9 cellular contexts compared by ENCODE assay signal in the genomic region with DNA sequence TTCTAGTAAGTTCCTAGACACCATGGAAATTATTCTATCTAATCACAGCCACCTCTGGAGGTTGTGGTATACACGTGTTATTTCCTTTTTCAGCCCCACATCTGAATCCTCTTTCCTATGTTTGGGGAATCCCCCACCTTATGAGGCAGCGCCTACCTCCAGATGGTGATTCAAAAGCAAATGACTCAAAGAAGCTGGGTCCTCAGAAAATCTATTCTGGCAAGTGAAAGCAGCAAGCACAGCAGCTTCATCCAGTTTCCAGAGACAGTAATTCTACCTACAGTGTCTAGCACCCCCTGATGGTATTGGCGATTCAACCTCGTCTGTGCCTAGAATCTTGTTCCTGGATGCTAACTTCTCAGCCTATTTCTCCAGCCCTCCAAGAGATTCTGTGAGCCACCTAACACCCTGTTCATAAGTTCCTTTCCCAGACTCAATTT. TPM values are rescaled to one million over a fixed set of nuclear protein-coding genes. Genes with fewer than 3 reads are reported as not detected.
A peak's percentile ranks its signal among the peaks of the same experiment; 100 is the strongest.
DNase-seq lines count a peak whose midpoint lies in the region; ATAC-seq lines count a peak whose summit lies in the region.
"Had no signal": no experiment of that assay in that cellular context is flagged by ENCODE, and none has a peak within 500 bp of the region (broad histone marks: within the 10 kb centered on the region; RNA-seq: fewer than 3 reads in every experiment).

No MANE protein-coding gene starts in this region.

- DNase-seq in CD8-positive, alpha-beta memory T cell, result peak; percentile 1 to 56 (median 38)
- DNase-seq in SK-MEL-5 (ENCODE audit: low read depth, low spot score) (peak; percentile 83), immature natural killer cell (peak; percentile 22 to 37 (median 26)), NCI-H187 (lab: John Stamatoyannopoulos, UW) (no peak)
- DNase-seq in activated naive CD8-positive, alpha-beta T cell treated with anti-CD3 and anti-CD28 coated beads, Interleukin-2, amount 10 ng/mL, durations not matched to agents 7 days and 5 days, result no peak
- peak; percentile 41 for DNase-seq in stimulated activated CD4-positive, alpha-beta T cell treated with anti-CD3 and anti-CD28 coated beads, Interleukin-4, amount 100 ng/mL, for 1 hour

- H3K4me1 ChIP-seq in CD8-positive, alpha-beta memory T cell (ENCODE audit: insufficient read depth, low read length), result peaks cover 12% of the 10 kb centered on the region

- no peaks in the 10 kb centered on the region for H3K9me3 ChIP-seq in CD8-positive, alpha-beta memory T cell (ENCODE audit: low read length)

- H3K36me3 ChIP-seq in CD8-positive, alpha-beta memory T cell (ENCODE audit: insufficient read depth, low read length), result no peaks in the 10 kb centered on the region

- no peak overlapping the region for H3K4me3 ChIP-seq in CD8-positive, alpha-beta memory T cell (ENCODE audit: low read length)

- no peaks in the 10 kb centered on the region for H3K27me3 ChIP-seq in CD8-positive, alpha-beta memory T cell (ENCODE audit: insufficient read depth, low read length, poor library complexity, severe bottlenecking)

- POLR2A ChIA-PET in CD8-positive, alpha-beta memory T cell (lab: Charles Lee), result no interaction called here
- POLR2A ChIA-PET in activated naive CD8-positive, alpha-beta T cell treated with anti-CD3 and anti-CD28 coated beads, Interleukin-2, amount 10 ng/mL, durations not matched to agents 7 days and 5 days (lab: Charles Lee), result no interaction called here

- H3K4me3 Mint-ChIP-seq in CD8-positive, alpha-beta memory T cell, result peak overlapping the region in 1 of 7 donors; percentile 16
- H3K4me3 Mint-ChIP-seq in activated naive CD8-positive, alpha-beta T cell treated with anti-CD3 and anti-CD28 coated beads, Interleukin-2, amount 10 ng/mL, durations not matched to agents 7 days and 5 days, result no peak overlapping the region
- H3K4me3 Mint-ChIP-seq in immature natural killer cell, result no peak overlapping the region
- H3K4me3 Mint-ChIP-seq: brain had no signal

- peaks cover 0 to 2% of the 10 kb centered on the region in 2 donors for H3K27me3 Mint-ChIP-seq in CD8-positive, alpha-beta memory T cell
- H3K27me3 Mint-ChIP-seq in activated naive CD8-positive, alpha-beta T cell treated with anti-CD3 and anti-CD28 coated beads, Interleukin-2, amount 10 ng/mL, durations not matched to agents 7 days and 5 days, result no peaks in the 10 kb centered on the region
- peaks cover 0 to 3% (median 0%) of the 10 kb centered on the region in 3 donors for H3K27me3 Mint-ChIP-seq in immature natural killer cell (ENCODE audit: low read depth in 3 of 3)
- H3K27me3 Mint-ChIP-seq: brain had no signal

- in situ Hi-C loops in SK-MEL-5 (cut with HindIII; ENCODE audit: low pct_unique_long_range_greater_than_20kb, low sequenced_read_pairs), result no loop called here

- peaks cover 14 to 26% (median 21%) of the 10 kb centered on the region in 3 donors for H3K4me1 Mint-ChIP-seq in CD8-positive, alpha-beta memory T cell
- peaks cover 16% of the 10 kb centered on the region for H3K4me1 Mint-ChIP-seq in activated naive CD8-positive, alpha-beta T cell treated with anti-CD3 and anti-CD28 coated beads, Interleukin-2, amount 10 ng/mL, durations not matched to agents 7 days and 5 days
- H3K4me1 Mint-ChIP-seq in immature natural killer cell, result peaks cover 13 to 18% of the 10 kb centered on the region in 2 donors

- no peaks in the 10 kb centered on the region for H3K9me3 Mint-ChIP-seq in CD8-positive, alpha-beta memory T cell
- H3K9me3 Mint-ChIP-seq in activated naive CD8-positive, alpha-beta T cell treated with anti-CD3 and anti-CD28 coated beads, Interleukin-2, amount 10 ng/mL, durations not matched to agents 7 days and 5 days, result no peaks in the 10 kb centered on the region
- H3K9me3 Mint-ChIP-seq in immature natural killer cell, result no peaks in the 10 kb centered on the region
- H3K9me3 Mint-ChIP-seq: brain had no signal

- H3K27ac ChIP-seq in CD8-positive, alpha-beta memory T cell (ENCODE audit: low read depth, low read length), result no peak overlapping the region

- CTCF ChIA-PET in CD8-positive, alpha-beta memory T cell (lab: Charles Lee), result interaction anchor here (0.9 kb wide), 1 partner anchor 13 kb away, joined by 3 read pairs; no protein-coding TSS in a partner anchor

- H3K27ac Mint-ChIP-seq in CD8-positive, alpha-beta memory T cell, result peak overlapping the region in 3 of 8 donors; percentile 2 to 61 (median 16)
- no peak overlapping the region for H3K27ac Mint-ChIP-seq in activated naive CD8-positive, alpha-beta T cell treated with anti-CD3 and anti-CD28 coated beads, Interleukin-2, amount 10 ng/mL, durations not matched to agents 7 days and 5 days
- no peak overlapping the region for H3K27ac Mint-ChIP-seq in immature natural killer cell
- H3K27ac Mint-ChIP-seq: brain had no signal

- peaks cover 0 to 4% (median 3%) of the 10 kb centered on the region in 3 donors for H3K36me3 Mint-ChIP-seq in CD8-positive, alpha-beta memory T cell
- H3K36me3 Mint-ChIP-seq in activated naive CD8-positive, alpha-beta T cell treated with anti-CD3 and anti-CD28 coated beads, Interleukin-2, amount 10 ng/mL, durations not matched to agents 7 days and 5 days, result peaks cover 6% of the 10 kb centered on the region
- peaks cover 0 to 4% (median 0%) of the 10 kb centered on the region in 3 donors for H3K36me3 Mint-ChIP-seq in immature natural killer cell

- ATAC-seq in GM19035 (IDR thresholded peaks at IDR 0.05; ENCODE audit: unreplicated experiment) (peak; percentile 92), HG03139 (IDR thresholded peaks at IDR 0.05; ENCODE audit: unreplicated experiment) (peak; percentile 88)
- ATAC-seq in activated naive CD8-positive, alpha-beta T cell treated with anti-CD3 and anti-CD28 coated beads, Interleukin-2, amount 10 ng/mL, durations not matched to agents 7 days and 5 days (ENCODE audit: low read depth), result peak; percentile 92

RNA-seq across cellular contexts. Expression of gene STRBP, which starts 43.0 kb away (rescaled TPM):
- total RNA-seq in CD8-positive, alpha-beta memory T cell, result 10 to 100 TPM; 31.4 to 32.3 TPM
- polyA plus RNA-seq in CD8-positive, alpha-beta memory T cell, result 22.2 TPM
- total RNA-seq in SK-MEL-5 (2014; rRNA removed; shearing (Covaris generic)), result 36.7 and 37.0 TPM in 2 replicates
- 25.4 and 30.4 TPM in 2 replicates for polyA plus RNA-seq in SK-MEL-5 (2015; cell fraction: cytosol; rRNA removed)
- 13.1 and 13.7 TPM in 2 replicates for polyA plus RNA-seq in SK-MEL-5 (2015; cell fraction: nucleus; rRNA removed)
- total RNA-seq in activated naive CD8-positive, alpha-beta T cell treated with anti-CD3 and anti-CD28 coated beads, Interleukin-2, amount 10 ng/mL, durations not matched to agents 7 days and 5 days, result 10 to 100 TPM; 30.3 to 31.0 TPM
- 10 to 100 TPM in 2 of 3 donors, 1 to 10 TPM in 1; 9.0 to 15.8 (median 10.4) TPM for polyA plus RNA-seq in immature natural killer cell

Comparison
In these comparisons a context has a peak if more than half of its experiments do, and no peak if none do; other contexts are left out.
1. DNase-seq: peak in CD8-positive, alpha-beta memory T cell (5 of 5), SK-MEL-5 (single experiment), immature natural killer cell (3 of 3) and stimulated activated CD4-positive, alpha-beta T cell treated with anti-CD3 and anti-CD28 coated beads, Interleukin-4, amount 100 ng/mL, for 1 hour (single experiment); none in activated naive CD8-positive, alpha-beta T cell treated with anti-CD3 and anti-CD28 coated beads, Interleukin-2, amount 10 ng/mL, durations not matched to agents 7 days and 5 days (single experiment) and NCI-H187 (0 of 2).
2. Peak in every context shown above with its lines, with median percentiles within 50 percentile points of each other: ATAC-seq.